In genomic region chr2:205903549-205904129, GRCh38 we compare ENCODE assay signal across 8 cellular contexts.
DNase-seq lines count a peak whose midpoint lies in the region; ATAC-seq and TF ChIP-seq lines count a peak whose summit lies in the region.

No MANE protein-coding gene starts in this region.

- no peaks in the 10 kb centered on the region for H3K27me3 ChIP-seq in lower lobe of right lung (ENCODE audit: low read depth)

- POLR2A ChIA-PET in WTC11 (lab: Charles Lee): no interaction called here

- no peaks in the 10 kb centered on the region for H3K27me3 Mint-ChIP-seq in WTC11 (ENCODE audit: low read depth)
- peaks cover 8 to 19% of the 10 kb centered on the region in 2 donors for H3K27me3 Mint-ChIP-seq in natural killer cell (ENCODE audit: low read depth in 2 of 2)

- no peak overlapping the region for H3K4me3 Mint-ChIP-seq in WTC11
- H3K4me3 Mint-ChIP-seq in natural killer cell: no peak overlapping the region

- H3K4me1 Mint-ChIP-seq in WTC11 (no peaks in the 10 kb centered on the region), natural killer cell (no peaks in the 10 kb centered on the region)

- intact Hi-C loops in lower lobe of right lung (cut with DNase I) (no loop called here), natural killer cell (cut with micrococcal nuclease) (no loop called here)

- no peak overlapping the region for H3K4me3 ChIP-seq in lower lobe of right lung

- H3K36me3 Mint-ChIP-seq in WTC11: no peaks in the 10 kb centered on the region
- no peaks in the 10 kb centered on the region for H3K36me3 Mint-ChIP-seq in natural killer cell

- no peaks in the 10 kb centered on the region for H3K36me3 ChIP-seq in lower lobe of right lung

- ATAC-seq in GM19023 (IDR thresholded peaks at IDR 0.05; ENCODE audit: unreplicated experiment) (peak; percentile 83), HG03460 (IDR thresholded peaks at IDR 0.05; ENCODE audit: unreplicated experiment) (peak; percentile 86), WTC11 (peak; percentile 93), lower lobe of right lung (peak; percentile 31 to 54), natural killer cell (no peak), HG03135 (IDR thresholded peaks at IDR 0.05; ENCODE audit: unreplicated experiment) (no peak)

- DNase-seq in COLO668 (lab: John Stamatoyannopoulos, UW; ENCODE audit: unreplicated experiment): peak; percentile 26
- peak; percentile 57 for DNase-seq in WTC11 (ENCODE audit: low spot score)
- DNase-seq in lower lobe of right lung: no peak
- no peak for DNase-seq in natural killer cell
- no peak for DNase-seq in retina

- H3K9me3 Mint-ChIP-seq in WTC11 (peaks cover 19% of the 10 kb centered on the region), natural killer cell (no peaks in the 10 kb centered on the region)

- no peaks in the 10 kb centered on the region for H3K9me3 ChIP-seq in lower lobe of right lung

- TF ChIP-seq CTCF in WTC11 (IDR thresholded peaks at IDR 0.05) (peak; percentile 36; the same call in 1 of the 2 replicates), lower lobe of right lung (IDR thresholded peaks at IDR 0.05) (peak; percentile 31), natural killer cell (IDR thresholded peaks at IDR 0.05) (no peak)

- CTCF ChIA-PET in WTC11 (lab: Charles Lee): interaction anchor here (0.7 to 5.0 kb wide), 4 partner anchors 11 to 44 kb away, joined by 4 to 39 read pairs (median 5); no protein-coding TSS in a partner anchor

- no peak overlapping the region for H3K27ac Mint-ChIP-seq in WTC11
- no peak overlapping the region for H3K27ac Mint-ChIP-seq in natural killer cell

- no peak overlapping the region for H3K27ac ChIP-seq in lower lobe of right lung

- no peaks in the 10 kb centered on the region for H3K4me1 ChIP-seq in lower lobe of right lung

TF ChIP-seq in WTC11, 78 proteins besides CTCF, POLR2A, EP300 and RAD21:
- 0 out of 2 replicates have a peak, but pooled peaks have one; percentile 23 for TF ChIP-seq FOXK1 (CRISPR knock-in tag; IDR thresholded peaks at IDR 0.05)
- no peak for TF ChIP-seq USF2 (CRISPR knock-in tag; IDR thresholded peaks at IDR 0.05)

Comparison
In these comparisons a context has a peak if more than half of its experiments do, and no peak if none do; other contexts are left out.
1. DNase-seq: peak in COLO668 (single experiment) and WTC11 (single experiment); none in lower lobe of right lung (single experiment), natural killer cell (single experiment) and retina (single experiment).
2. ATAC-seq: peak in GM19023 (single experiment), HG03460 (single experiment), WTC11 (single experiment) and lower lobe of right lung (2 of 2); none in natural killer cell (0 of 3) and HG03135 (single experiment).